Comparison of ENCODE assay signal across 1 cellular context in the genomic region with DNA sequence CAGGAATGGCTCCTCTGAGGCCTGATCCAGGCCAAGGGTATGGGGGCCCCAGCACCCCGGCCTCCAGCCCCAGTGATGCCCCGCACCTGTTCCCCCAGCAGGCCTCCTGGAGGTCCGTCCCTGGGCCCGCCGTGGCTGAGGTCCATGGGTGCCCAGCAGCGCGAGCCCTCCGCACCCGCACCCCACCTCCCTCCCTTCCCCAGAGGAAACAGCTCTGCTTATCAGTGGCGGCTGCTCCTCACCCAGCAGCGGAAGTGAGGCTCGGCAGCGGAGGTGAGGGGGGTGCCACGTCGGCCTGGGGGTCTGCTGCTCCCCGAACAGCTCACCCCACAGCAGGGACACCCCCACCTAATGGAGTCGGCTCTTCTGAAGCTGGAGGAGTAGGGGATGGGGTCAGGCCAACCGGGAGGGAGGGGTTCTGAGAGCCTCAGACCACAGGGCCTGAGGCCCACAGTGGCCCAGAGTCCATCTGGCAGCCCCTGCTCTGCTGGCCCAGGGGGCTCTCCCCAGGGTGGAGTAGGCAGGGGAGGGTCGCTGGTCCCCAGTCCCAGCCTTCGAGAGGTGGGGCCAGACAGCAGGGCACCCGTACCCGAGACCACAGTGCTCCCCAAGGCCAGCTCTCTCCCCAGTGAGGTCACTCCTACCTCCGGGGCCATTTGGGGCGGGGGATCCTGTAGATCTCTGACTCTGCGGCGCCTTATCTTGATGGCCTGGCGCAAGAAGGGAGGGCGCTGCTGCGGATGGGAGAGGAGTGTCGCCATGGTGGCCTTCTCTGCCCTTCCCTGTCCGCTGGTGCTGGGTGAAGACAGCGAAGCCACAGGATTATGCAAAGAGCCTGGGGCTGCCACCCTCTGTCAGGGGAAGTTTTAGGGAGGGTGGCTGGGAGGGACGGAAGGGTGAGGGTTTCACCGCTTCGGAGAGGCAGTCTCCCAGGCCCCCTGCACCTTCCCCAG.
TF ChIP-seq lines count a peak whose summit lies in the region.

Gene UNC13D, minus strand, starts transcription at position 828 of the 953 bp plus-strand sequence. Its CDS starts 67 bp downstream, at position 761.

TF ChIP-seq in HepG2, 621 proteins besides CTCF, POLR2A, EP300 and RAD21 (continued from another document and continues in another):
- TF ChIP-seq, protein P1, sequence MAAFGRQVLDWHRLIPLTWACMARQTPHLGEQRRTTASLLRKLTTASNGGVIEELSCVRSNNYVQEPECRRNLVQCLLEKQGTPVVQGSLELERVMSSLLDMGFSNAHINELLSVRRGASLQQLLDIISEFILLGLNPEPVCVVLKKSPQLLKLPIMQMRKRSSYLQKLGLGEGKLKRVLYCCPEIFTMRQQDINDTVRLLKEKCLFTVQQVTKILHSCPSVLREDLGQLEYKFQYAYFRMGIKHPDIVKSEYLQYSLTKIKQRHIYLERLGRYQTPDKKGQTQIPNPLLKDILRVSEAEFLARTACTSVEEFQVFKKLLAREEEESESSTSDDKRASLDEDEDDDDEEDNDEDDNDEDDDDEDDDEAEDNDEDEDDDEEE (CRISPR knock-in tag; IDR thresholded peaks at IDR 0.05), result no peak
- TF ChIP-seq, protein P2, sequence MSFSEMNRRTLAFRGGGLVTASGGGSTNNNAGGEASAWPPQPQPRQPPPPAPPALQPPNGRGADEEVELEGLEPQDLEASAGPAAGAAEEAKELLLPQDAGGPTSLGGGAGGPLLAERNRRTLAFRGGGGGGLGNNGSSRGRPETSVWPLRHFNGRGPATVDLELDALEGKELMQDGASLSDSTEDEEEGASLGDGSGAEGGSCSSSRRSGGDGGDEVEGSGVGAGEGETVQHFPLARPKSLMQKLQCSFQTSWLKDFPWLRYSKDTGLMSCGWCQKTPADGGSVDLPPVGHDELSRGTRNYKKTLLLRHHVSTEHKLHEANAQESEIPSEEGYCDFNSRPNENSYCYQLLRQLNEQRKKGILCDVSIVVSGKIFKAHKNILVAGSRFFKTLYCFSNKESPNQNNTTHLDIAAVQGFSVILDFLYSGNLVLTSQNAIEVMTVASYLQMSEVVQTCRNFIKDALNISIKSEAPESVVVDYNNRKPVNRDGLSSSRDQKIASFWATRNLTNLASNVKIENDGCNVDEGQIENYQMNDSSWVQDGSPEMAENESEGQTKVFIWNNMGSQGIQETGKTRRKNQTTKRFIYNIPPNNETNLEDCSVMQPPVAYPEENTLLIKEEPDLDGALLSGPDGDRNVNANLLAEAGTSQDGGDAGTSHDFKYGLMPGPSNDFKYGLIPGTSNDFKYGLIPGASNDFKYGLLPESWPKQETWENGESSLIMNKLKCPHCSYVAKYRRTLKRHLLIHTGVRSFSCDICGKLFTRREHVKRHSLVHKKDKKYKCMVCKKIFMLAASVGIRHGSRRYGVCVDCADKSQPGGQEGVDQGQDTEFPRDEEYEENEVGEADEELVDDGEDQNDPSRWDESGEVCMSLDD (CRISPR knock-in tag; IDR thresholded peaks at IDR 0.05; ENCODE audit: borderline replicate concordance), result peak; percentile 81; the same call in 1 of the 2 replicates
- TF ChIP-seq ZNF512B (CRISPR knock-in tag; IDR thresholded peaks at IDR 0.05; ENCODE audit: borderline replicate concordance), result 0 out of 2 replicates have a peak, but pooled peaks have one; percentile 40
- peak; percentile 44; the same call in 1 of the 2 replicates for TF ChIP-seq ZNF772 (CRISPR knock-in tag; IDR thresholded peaks at IDR 0.05)
- TF ChIP-seq ZNF501 (CRISPR knock-in tag; IDR thresholded peaks at IDR 0.05), result peak; percentile 83
- TF ChIP-seq ZBED4 (CRISPR knock-in tag; IDR thresholded peaks at IDR 0.05; ENCODE audit: borderline replicate concordance), result peak; percentile 58; the same call in 1 of the 2 replicates
- TF ChIP-seq ZNF33A (CRISPR knock-in tag; IDR thresholded peaks at IDR 0.05; ENCODE audit: borderline replicate concordance), result no peak; the same call in 1 of the 2 replicates
- TF ChIP-seq, protein P3, sequence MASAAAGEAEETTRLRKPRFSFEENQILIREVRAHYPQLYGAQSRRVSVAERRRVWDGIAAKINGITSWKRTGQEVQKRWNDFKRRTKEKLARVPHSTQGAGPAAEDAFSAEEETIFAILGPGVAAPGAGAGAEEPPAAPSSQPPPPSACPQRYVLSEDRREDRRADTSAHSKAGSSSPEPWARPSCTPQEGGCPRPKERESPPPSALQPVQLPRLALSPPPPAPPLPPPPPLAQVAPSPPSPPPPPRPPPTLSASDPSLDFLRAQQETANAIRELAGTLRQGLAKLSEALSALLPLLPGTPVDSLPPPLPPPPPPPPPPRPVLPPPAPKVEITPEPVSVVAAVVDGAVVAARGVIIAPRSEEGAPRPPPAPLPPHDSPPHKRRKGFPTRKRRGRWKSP (CRISPR knock-in tag; IDR thresholded peaks at IDR 0.05), result 0 out of 2 replicates have a peak, but pooled peaks have one; percentile 39
- TF ChIP-seq, protein P4, sequence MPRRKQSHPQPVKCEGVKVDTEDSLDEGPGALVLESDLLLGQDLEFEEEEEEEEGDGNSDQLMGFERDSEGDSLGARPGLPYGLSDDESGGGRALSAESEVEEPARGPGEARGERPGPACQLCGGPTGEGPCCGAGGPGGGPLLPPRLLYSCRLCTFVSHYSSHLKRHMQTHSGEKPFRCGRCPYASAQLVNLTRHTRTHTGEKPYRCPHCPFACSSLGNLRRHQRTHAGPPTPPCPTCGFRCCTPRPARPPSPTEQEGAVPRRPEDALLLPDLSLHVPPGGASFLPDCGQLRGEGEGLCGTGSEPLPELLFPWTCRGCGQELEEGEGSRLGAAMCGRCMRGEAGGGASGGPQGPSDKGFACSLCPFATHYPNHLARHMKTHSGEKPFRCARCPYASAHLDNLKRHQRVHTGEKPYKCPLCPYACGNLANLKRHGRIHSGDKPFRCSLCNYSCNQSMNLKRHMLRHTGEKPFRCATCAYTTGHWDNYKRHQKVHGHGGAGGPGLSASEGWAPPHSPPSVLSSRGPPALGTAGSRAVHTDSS (CRISPR knock-in tag; conservative IDR thresholded peaks at IDR 0.05), result no peak
- no peak for TF ChIP-seq PCBP1 (IDR thresholded peaks at IDR 0.05; ENCODE audit: borderline replicate concordance, low read depth, low read length)
- TF ChIP-seq, protein P5, sequence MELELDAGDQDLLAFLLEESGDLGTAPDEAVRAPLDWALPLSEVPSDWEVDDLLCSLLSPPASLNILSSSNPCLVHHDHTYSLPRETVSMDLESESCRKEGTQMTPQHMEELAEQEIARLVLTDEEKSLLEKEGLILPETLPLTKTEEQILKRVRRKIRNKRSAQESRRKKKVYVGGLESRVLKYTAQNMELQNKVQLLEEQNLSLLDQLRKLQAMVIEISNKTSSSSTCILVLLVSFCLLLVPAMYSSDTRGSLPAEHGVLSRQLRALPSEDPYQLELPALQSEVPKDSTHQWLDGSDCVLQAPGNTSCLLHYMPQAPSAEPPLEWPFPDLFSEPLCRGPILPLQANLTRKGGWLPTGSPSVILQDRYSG (CRISPR knock-in tag; IDR thresholded peaks at IDR 0.05), result 0 out of 2 replicates have a peak, but pooled peaks have one; percentile 28
- peak; percentile 51 for TF ChIP-seq AGO2 (optimal IDR thresholded peaks at IDR 0.05; ENCODE audit: low read depth, low read length)
- no peak; the same call in 1 of the 2 replicates for TF ChIP-seq TIGD3 (CRISPR knock-in tag; IDR thresholded peaks at IDR 0.05; ENCODE audit: borderline replicate concordance)
- TF ChIP-seq ZNF10 (CRISPR knock-in tag; IDR thresholded peaks at IDR 0.05; ENCODE audit: borderline replicate concordance, low read depth), result no peak
- TF ChIP-seq ZNF160 (CRISPR knock-in tag; IDR thresholded peaks at IDR 0.05), result 0 out of 2 replicates have a peak, but pooled peaks have one; percentile 24
- TF ChIP-seq ERF (CRISPR knock-in tag; IDR thresholded peaks at IDR 0.05), result peak; percentile 72; the same call in 1 of the 2 replicates
- peak; percentile 53; the same call in 1 of the 2 replicates for TF ChIP-seq ZBTB42 (CRISPR knock-in tag; IDR thresholded peaks at IDR 0.05)
- TF ChIP-seq NONO (IDR thresholded peaks at IDR 0.05), result no peak
- TF ChIP-seq NONO (CRISPR knock-in tag; conservative IDR thresholded peaks at IDR 0.05), result peak; percentile 69
- no peak for TF ChIP-seq BCL6 (CRISPR knock-in tag; IDR thresholded peaks at IDR 0.05)
- 0 out of 2 replicates have a peak, but pooled peaks have one; percentile 56 for TF ChIP-seq BRD4 (CRISPR knock-in tag; IDR thresholded peaks at IDR 0.05)
- no peak; the same call in 1 of the 2 replicates for TF ChIP-seq E2F5 (CRISPR knock-in tag; conservative IDR thresholded peaks at IDR 0.05)
- TF ChIP-seq HNF4G (IDR thresholded peaks at IDR 0.05; ENCODE audit: borderline replicate concordance, low read depth, low read length), result no peak
- no peak; the same call in 1 of the 2 replicates for TF ChIP-seq HNF4G (CRISPR knock-in tag; IDR thresholded peaks at IDR 0.05; ENCODE audit: borderline replicate concordance, low read depth)
- peak; percentile 56; the same call in 1 of the 2 replicates for TF ChIP-seq KLF13 (CRISPR knock-in tag; IDR thresholded peaks at IDR 0.05)
- no peak for TF ChIP-seq SAFB2 (CRISPR knock-in tag; IDR thresholded peaks at IDR 0.05; ENCODE audit: borderline replicate concordance, low read depth)
- TF ChIP-seq ZMYM4 (CRISPR knock-in tag; IDR thresholded peaks at IDR 0.05), result peak; percentile 45; the same call in 1 of the 2 replicates
- TF ChIP-seq, protein P6, sequence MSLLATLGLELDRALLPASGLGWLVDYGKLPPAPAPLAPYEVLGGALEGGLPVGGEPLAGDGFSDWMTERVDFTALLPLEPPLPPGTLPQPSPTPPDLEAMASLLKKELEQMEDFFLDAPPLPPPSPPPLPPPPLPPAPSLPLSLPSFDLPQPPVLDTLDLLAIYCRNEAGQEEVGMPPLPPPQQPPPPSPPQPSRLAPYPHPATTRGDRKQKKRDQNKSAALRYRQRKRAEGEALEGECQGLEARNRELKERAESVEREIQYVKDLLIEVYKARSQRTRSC (CRISPR knock-in tag; IDR thresholded peaks at IDR 0.05; ENCODE audit: low read depth), result no peak
- TF ChIP-seq ZNF83 (CRISPR knock-in tag; IDR thresholded peaks at IDR 0.05; ENCODE audit: borderline replicate concordance), result no peak; the same call in 1 of the 2 replicates
- TF ChIP-seq KDM4B (CRISPR knock-in tag; IDR thresholded peaks at IDR 0.05), result 0 out of 2 replicates have a peak, but pooled peaks have one; percentile 8
- no peak; the same call in 1 of the 2 replicates for TF ChIP-seq PHF20 (CRISPR knock-in tag; IDR thresholded peaks at IDR 0.05)
- peak; percentile 71 for TF ChIP-seq NRL (CRISPR knock-in tag; IDR thresholded peaks at IDR 0.05; ENCODE audit: borderline replicate concordance)
- no peak for TF ChIP-seq DPF2 (CRISPR knock-in tag; IDR thresholded peaks at IDR 0.05; ENCODE audit: borderline replicate concordance, low read depth)
- peak; percentile 90 for TF ChIP-seq ZNF788 (CRISPR knock-in tag; IDR thresholded peaks at IDR 0.05; ENCODE audit: borderline replicate concordance)
- no peak for TF ChIP-seq SETDB1 (CRISPR knock-in tag; IDR thresholded peaks at IDR 0.05; ENCODE audit: borderline replicate concordance)
- 0 out of 2 replicates have a peak, but pooled peaks have one; percentile 26 for TF ChIP-seq ZNF605 (CRISPR knock-in tag; IDR thresholded peaks at IDR 0.05)
